Comparison of ENCODE assay signal across 1 cellular context in the genomic region with DNA sequence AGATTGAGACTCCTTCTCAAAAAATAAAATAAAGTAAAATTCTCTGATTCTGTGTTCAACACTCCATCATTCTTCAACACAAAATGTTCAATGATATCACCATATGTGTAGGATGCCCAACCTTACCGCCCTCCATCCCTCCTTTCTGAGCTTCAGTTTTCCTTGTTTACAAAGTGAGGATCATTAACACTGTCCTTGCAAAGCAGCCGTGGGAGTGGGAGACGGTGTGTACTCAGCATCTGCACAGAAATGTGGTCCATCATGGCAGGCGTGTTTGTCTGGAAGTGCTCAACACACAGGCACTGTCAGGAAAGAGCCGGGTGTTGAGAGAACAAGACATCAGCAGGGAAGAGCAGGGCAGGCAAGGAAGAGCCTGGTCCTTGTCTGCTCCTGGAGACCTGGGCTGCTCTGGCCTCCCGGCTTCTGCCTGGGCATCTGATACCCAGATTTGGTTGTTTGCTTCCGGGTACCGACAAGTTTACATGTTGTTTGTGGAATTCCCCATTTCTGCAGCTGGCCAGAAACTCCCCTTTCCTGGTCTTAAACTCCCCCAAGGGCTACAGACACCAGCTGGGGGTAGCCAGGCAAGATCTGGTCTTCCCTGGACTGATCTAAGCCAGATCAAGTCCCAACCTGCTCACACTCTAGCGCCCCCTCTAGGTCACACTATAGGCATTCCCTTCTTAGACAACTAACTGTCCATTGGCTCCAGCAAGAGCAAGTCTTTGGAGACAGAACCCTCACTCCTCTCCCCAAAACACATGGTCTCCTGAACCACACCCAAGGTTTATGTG.
TF ChIP-seq lines count a peak whose summit lies in the region.

No MANE protein-coding gene starts in this region.

TF ChIP-seq in IMR-90, 13 proteins besides CTCF, POLR2A, EP300 and RAD21:
- no peak for TF ChIP-seq CHD1 (IDR thresholded peaks at IDR 0.05; ENCODE audit: low read depth, low read length)
- no peak for TF ChIP-seq MXI1 (IDR thresholded peaks at IDR 0.05; ENCODE audit: borderline replicate concordance, low read depth, low read length)
- no peak for TF ChIP-seq BHLHE40 (IDR thresholded peaks at IDR 0.05; ENCODE audit: low read depth, low read length)
TF ChIP-seq in IMR-90: peak in this region for 0.
